In the genomic region with DNA sequence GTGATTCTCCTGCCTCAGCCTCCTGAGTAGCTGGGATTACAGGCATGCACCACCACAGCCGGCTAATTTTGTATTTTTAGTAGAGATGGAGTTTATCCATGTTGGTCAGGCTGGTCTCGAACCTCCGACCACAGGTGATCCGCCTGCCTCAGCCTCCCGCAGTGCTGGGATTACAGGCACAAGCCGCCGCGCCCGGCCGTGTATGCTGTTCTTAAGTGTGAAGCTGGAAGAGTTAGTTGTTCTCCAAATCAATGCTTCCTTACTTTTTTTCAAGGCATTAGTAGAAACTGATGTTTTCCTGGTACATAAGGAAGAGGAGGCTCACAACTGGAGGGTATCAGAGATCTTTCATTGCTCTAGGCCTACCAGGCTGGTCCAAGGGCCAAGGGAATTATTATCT, we compare ENCODE assay signal across 15 cellular contexts. TPM values are rescaled to one million over a fixed set of nuclear protein-coding genes. Genes with fewer than 3 reads are reported as not detected.
"Had no signal": no experiment of that assay in that cellular context is flagged by ENCODE, and none has a peak within 500 bp of the region (broad histone marks: within the 10 kb centered on the region; RNA-seq: fewer than 3 reads in every experiment).

No MANE protein-coding gene starts in this region.

RNA-seq across cellular contexts. Expression of a gene that starts 19.7 kb away (rescaled TPM):
- total RNA-seq: bronchial epithelial cell, fibroblast of lung, frontal cortex, glomerular endothelial cell, left ventricle myocardium inferior, lung microvascular endothelial cell, mononuclear cell, osteoblast, progenitor cell of endocrine pancreas, tibial nerve had no signal
- polyA plus RNA-seq: fibroblast of lung; naive thymus-derived CD8-positive, alpha-beta T cell had no signal

RNA-seq across cellular contexts. Expression of a gene that starts 39.6 kb away (rescaled TPM):
- total RNA-seq: bronchial epithelial cell; fibroblast of lung; glomerular endothelial cell; heart right ventricle; left ventricle myocardium inferior; lung microvascular endothelial cell; mononuclear cell; naive thymus-derived CD8-positive, alpha-beta T cell; osteoblast; tibial nerve had no signal
- polyA plus RNA-seq: esophagus; fibroblast of lung; naive thymus-derived CD8-positive, alpha-beta T cell; neural cell; small intestine had no signal
